In genomic region chr16:87387942-87388817, GRCh38 we compare ENCODE assay signal across 8 cellular contexts. TPM values are rescaled to one million over a fixed set of nuclear protein-coding genes. Genes with fewer than 3 reads are reported as not detected.
DNase-seq lines count a peak whose midpoint lies in the region; ATAC-seq and TF ChIP-seq lines count a peak whose summit lies in the region.

No MANE protein-coding gene starts in this region.

- CTCF ChIA-PET in GM10248 (lab: Yijun Ruan, JAX): no interaction called here

- no peak overlapping the region for H3K4me3 ChIP-seq in testis

- no peak for TF ChIP-seq POLR2A in testis (IDR thresholded peaks at IDR 0.05)

- no peak for TF ChIP-seq CTCF in GM10248 (IDR thresholded peaks at IDR 0.05; ENCODE audit: control extremely low read depth, extremely low read depth, low read depth, missing control alignments)
- TF ChIP-seq CTCF in glutamatergic neuron (IDR thresholded peaks at IDR 0.05; ENCODE audit: partially characterized antibody, unreplicated experiment): no peak
- no peak for TF ChIP-seq CTCF in omental fat pad (IDR thresholded peaks at IDR 0.05)
- no peak for TF ChIP-seq CTCF in testis (IDR thresholded peaks at IDR 0.05)

- H3K27ac Mint-ChIP-seq in activated naive CD8-positive, alpha-beta T cell treated with anti-CD3 and anti-CD28 coated beads for 36 hours: peak overlapping the region; percentile 95
- peak overlapping the region; percentile 99 for H3K27ac Mint-ChIP-seq in glutamatergic neuron (ENCODE audit: unreplicated experiment)

- H3K36me3 Mint-ChIP-seq in activated naive CD8-positive, alpha-beta T cell treated with anti-CD3 and anti-CD28 coated beads for 36 hours: peaks cover 4% of the 10 kb centered on the region
- H3K36me3 Mint-ChIP-seq in glutamatergic neuron (ENCODE audit: unreplicated experiment): no peaks in the 10 kb centered on the region

- H3K27me3 Mint-ChIP-seq in activated naive CD8-positive, alpha-beta T cell treated with anti-CD3 and anti-CD28 coated beads for 36 hours: peaks cover 4% of the 10 kb centered on the region
- H3K27me3 Mint-ChIP-seq in glutamatergic neuron (ENCODE audit: unreplicated experiment): peaks cover 21% of the 10 kb centered on the region

- WGBS in testis, 2 donors: 23 to 24% methylated on average over 18 of the region's 18 CpGs

- H3K4me1 Mint-ChIP-seq in activated naive CD8-positive, alpha-beta T cell treated with anti-CD3 and anti-CD28 coated beads for 36 hours: peaks cover 35% of the 10 kb centered on the region
- peaks cover 32% of the 10 kb centered on the region for H3K4me1 Mint-ChIP-seq in glutamatergic neuron (ENCODE audit: low read depth, unreplicated experiment)

- intact Hi-C loops in testis (cut with DNase I; ENCODE audit: low total_unique reads): no loop called here

- ATAC-seq in HG02678 (IDR thresholded peaks at IDR 0.05; ENCODE audit: unreplicated experiment) (peak; percentile 46), SK-N-SH treated with all-trans-retinoic acid at 6 μM for 48 hours (peak; percentile 77), omental fat pad (ENCODE audit: low FRiP score) (peak; percentile 71)

- H3K9me3 ChIP-seq in testis: no peaks in the 10 kb centered on the region

- peak overlapping the region; percentile 95 to 97 for H3K27ac ChIP-seq in testis

- H3K9me3 Mint-ChIP-seq in activated naive CD8-positive, alpha-beta T cell treated with anti-CD3 and anti-CD28 coated beads for 36 hours: peaks cover 2% of the 10 kb centered on the region
- H3K9me3 Mint-ChIP-seq in glutamatergic neuron (ENCODE audit: unreplicated experiment): peaks cover 27% of the 10 kb centered on the region

- peak overlapping the region; percentile 47 for H3K4me3 Mint-ChIP-seq in activated naive CD8-positive, alpha-beta T cell treated with anti-CD3 and anti-CD28 coated beads for 36 hours
- peak overlapping the region; percentile 81 for H3K4me3 Mint-ChIP-seq in glutamatergic neuron (ENCODE audit: unreplicated experiment)

- POLR2A ChIA-PET in GM10248 (lab: Yijun Ruan, JAX): interaction anchor here (1.4 to 1.5 kb wide), 2 partner anchors 12 to 13 kb away, joined by 6 read pairs; no protein-coding TSS in a partner anchor

- no peaks in the 10 kb centered on the region for H3K36me3 ChIP-seq in testis (ENCODE audit: low read depth, missing control alignments)

- peaks cover 24% of the 10 kb centered on the region for H3K4me1 ChIP-seq in testis

- DNase-seq in GM10248 (ENCODE audit: extremely low spot score) (peak; percentile 86), NCI-H1105 (lab: John Stamatoyannopoulos, UW) (peak; percentile 92), glutamatergic neuron (peak; percentile 80), omental fat pad (ENCODE audit: low spot score) (peak; percentile 81), testis (peak; percentile 97)
- peak; percentile 86 for DNase-seq in activated naive CD8-positive, alpha-beta T cell treated with anti-CD3 and anti-CD28 coated beads for 36 hours

- no peaks in the 10 kb centered on the region for H3K27me3 ChIP-seq in testis

TF ChIP-seq in SK-N-SH treated with all-trans-retinoic acid at 6 μM for 48 hours, 23 proteins besides CTCF, POLR2A, EP300 and RAD21:
- TF ChIP-seq CSDC2 (CRISPR knock-in tag; IDR thresholded peaks at IDR 0.05) (no peak), RARB (CRISPR knock-in tag; IDR thresholded peaks at IDR 0.05) (no peak), ISL1 (CRISPR knock-in tag; IDR thresholded peaks at IDR 0.05) (peak; percentile 61), OSR1 (CRISPR knock-in tag; IDR thresholded peaks at IDR 0.05) (no peak)

RNA-seq across cellular contexts. Expression of gene MAP1LC3B, which starts 4.0 kb away (rescaled TPM):
- 10 to 100 TPM; 55.6 to 57.0 TPM for total RNA-seq in activated naive CD8-positive, alpha-beta T cell treated with anti-CD3 and anti-CD28 coated beads for 36 hours
- total RNA-seq in glutamatergic neuron (ENCODE audit: unreplicated experiment) (297 TPM), omental fat pad (100 to 1,000 TPM in 2 of 4 donors, 10 to 100 TPM in 2; 73.8 to 123 (median 97.8) TPM), testis (10 to 100 TPM; 69.1 to 73.1 TPM)
- polyA plus RNA-seq in testis (ENCODE audit: insufficient read depth, low read depth, low replicate concordance): 114 TPM

RNA-seq across cellular contexts. Expression of gene FBXO31, which starts 4.6 kb away (rescaled TPM):
- total RNA-seq in activated naive CD8-positive, alpha-beta T cell treated with anti-CD3 and anti-CD28 coated beads for 36 hours: 10 to 100 TPM; 35.6 to 38.3 TPM
- total RNA-seq in glutamatergic neuron (ENCODE audit: unreplicated experiment) (66.7 TPM), omental fat pad (100 to 1,000 TPM in 1 of 4 donors, 10 to 100 TPM in 3; 32.8 to 187 (median 61.9) TPM), testis (100 to 1,000 TPM; 115 to 215 TPM)
- polyA plus RNA-seq in testis (ENCODE audit: insufficient read depth, low read depth, low replicate concordance): 73.9 TPM
